12 cellular contexts compared by ENCODE assay signal in the genomic region with DNA sequence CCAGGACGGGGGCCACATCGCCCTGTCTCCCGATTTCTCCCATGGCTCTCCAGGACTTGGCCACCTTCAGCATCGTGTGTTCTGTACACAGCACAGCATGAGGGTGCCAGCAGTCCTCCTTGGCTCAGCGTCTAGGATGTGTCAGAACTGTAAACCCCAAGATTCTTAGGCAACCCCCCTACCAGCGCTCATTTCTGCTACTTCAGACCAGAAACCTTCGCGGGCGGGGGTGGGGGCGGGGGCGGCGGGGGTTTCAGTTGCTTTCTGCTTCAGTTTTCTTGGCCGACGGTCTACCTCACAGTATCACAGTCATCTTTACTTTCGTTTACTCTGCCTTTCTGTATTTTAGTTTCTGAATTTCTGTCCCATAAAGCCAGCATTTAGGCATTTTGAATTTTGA.
DNase-seq lines count a peak whose midpoint lies in the region; ATAC-seq, FAIRE-seq and TF ChIP-seq lines count a peak whose summit lies in the region.
"Had no signal": no experiment of that assay in that cellular context is flagged by ENCODE, and none has a peak within 500 bp of the region (broad histone marks: within the 10 kb centered on the region; RNA-seq: fewer than 3 reads in every experiment).

No MANE protein-coding gene starts in this region.

- TF ChIP-seq CTCF in GM06990 (IDR thresholded peaks at IDR 0.05; ENCODE audit: insufficient read depth, low read length, poor library complexity, severe bottlenecking) (no peak), RWPE1 (conservative IDR thresholded peaks at IDR 0.05; ENCODE audit: low read depth) (no peak)

- no peaks in the 10 kb centered on the region for H3K36me3 ChIP-seq in GM06990 (ENCODE audit: control insufficient read depth, insufficient read depth, low read length)
- H3K36me3 ChIP-seq: ovary, tibial nerve had no signal

- peak overlapping the region; percentile 74 for H3K4me3 Mint-ChIP-seq in T-helper 1 cell treated with Interleukin-12 subunit alpha and Interleukin-12 subunit beta and Interleukin-4 antibody, amounts not matched to agents 30 μg/mL and 1 μg/mL, for 36 hours
- H3K4me3 Mint-ChIP-seq in immature natural killer cell = peak overlapping the region; percentile 48 to 91 (median 76)

- peak; percentile 74 for ATAC-seq in GM21447 (IDR thresholded peaks at IDR 0.05; ENCODE audit: unreplicated experiment)

- H3K27ac Mint-ChIP-seq in T-helper 1 cell treated with Interleukin-12 subunit alpha and Interleukin-12 subunit beta and Interleukin-4 antibody, amounts not matched to agents 30 μg/mL and 1 μg/mL, for 36 hours = peak overlapping the region; percentile 86
- peak overlapping the region; percentile 76 to 93 (median 86) for H3K27ac Mint-ChIP-seq in immature natural killer cell

- no peak overlapping the region for H3K27ac ChIP-seq in RWPE1
- H3K27ac ChIP-seq: ovary, tibial nerve had no signal

- DNase-seq in GM06990 (ENCODE audit: extremely low read depth, insufficient read length) (peak; percentile 41), immature natural killer cell (peak in 1 of 3 donors; percentile 25), NCI-H226 (no peak), frontal cortex (ENCODE audit: low spot score in 2 of 2) (no peak), RWPE1 (ENCODE audit: low spot score) (no peak), Kasumi-1 (lab: John Stamatoyannopoulos, UW) (no peak)
- DNase-seq: ovary, SW 1271 had no signal

- no peaks in the 10 kb centered on the region for H3K27me3 Mint-ChIP-seq in T-helper 1 cell treated with Interleukin-12 subunit alpha and Interleukin-12 subunit beta and Interleukin-4 antibody, amounts not matched to agents 30 μg/mL and 1 μg/mL, for 36 hours (ENCODE audit: low read depth)
- H3K27me3 Mint-ChIP-seq in immature natural killer cell (ENCODE audit: low read depth in 3 of 3) = peaks cover 2 to 5% (median 4%) of the 10 kb centered on the region in 3 donors

- POLR2A ChIA-PET in RWPE1 (lab: Yijun Ruan, JAX; ENCODE audit: low non-redundant PET) = no interaction called here

- H3K27me3 ChIP-seq in GM06990 (replicated peaks; ENCODE audit: control insufficient read depth, insufficient read depth, low read length) = no peaks in the 10 kb centered on the region
- H3K27me3 ChIP-seq: ovary, tibial nerve had no signal

- peaks cover 22% of the 10 kb centered on the region for H3K4me1 Mint-ChIP-seq in T-helper 1 cell treated with Interleukin-12 subunit alpha and Interleukin-12 subunit beta and Interleukin-4 antibody, amounts not matched to agents 30 μg/mL and 1 μg/mL, for 36 hours (ENCODE audit: low read depth)
- H3K4me1 Mint-ChIP-seq in immature natural killer cell = peaks cover 23 to 32% of the 10 kb centered on the region in 2 donors

- H3K9me3 Mint-ChIP-seq in T-helper 1 cell treated with Interleukin-12 subunit alpha and Interleukin-12 subunit beta and Interleukin-4 antibody, amounts not matched to agents 30 μg/mL and 1 μg/mL, for 36 hours = no peaks in the 10 kb centered on the region
- no peaks in the 10 kb centered on the region for H3K9me3 Mint-ChIP-seq in immature natural killer cell
- H3K9me3 Mint-ChIP-seq: CD14-positive monocyte had no signal

- H3K4me3 ChIP-seq in GM06990 (replicated peaks; ENCODE audit: low read depth, low read length) = peak overlapping the region; percentile 19; the same call in 1 of the 2 replicates
- H3K4me3 ChIP-seq: ovary, tibial nerve had no signal

- CTCF ChIA-PET in RWPE1 (lab: Yijun Ruan, JAX) = no interaction called here

- no peaks in the 10 kb centered on the region for H3K36me3 Mint-ChIP-seq in T-helper 1 cell treated with Interleukin-12 subunit alpha and Interleukin-12 subunit beta and Interleukin-4 antibody, amounts not matched to agents 30 μg/mL and 1 μg/mL, for 36 hours (ENCODE audit: low read depth)
- H3K36me3 Mint-ChIP-seq in immature natural killer cell = peaks cover 0 to 4% (median 3%) of the 10 kb centered on the region in 3 donors
- H3K36me3 Mint-ChIP-seq: CD14-positive monocyte had no signal

- FAIRE-seq in frontal cortex (lab: Jason Lieb, UNC) = no peak
